Comparison of ENCODE assay signal across 10 cellular contexts in genomic region chr1:17564458-17565393, GRCh38. TPM values are rescaled to one million over a fixed set of nuclear protein-coding genes. Genes with fewer than 3 reads are reported as not detected.
DNase-seq lines count a peak whose midpoint lies in the region; ATAC-seq and TF ChIP-seq lines count a peak whose summit lies in the region.
"Had no signal": no experiment of that assay in that cellular context is flagged by ENCODE, and none has a peak within 500 bp of the region (broad histone marks: within the 10 kb centered on the region; RNA-seq: fewer than 3 reads in every experiment).

No MANE protein-coding gene starts in this region.

- no peak overlapping the region for H3K4me2 ChIP-seq in mesendoderm (ENCODE audit: low read length)
- H3K4me2 ChIP-seq: KMS-11 had no signal

- H3K4me1 ChIP-seq in mesendoderm (ENCODE audit: control insufficient read depth, low read depth, low read length): peaks cover 15% of the 10 kb centered on the region
- peaks cover 4 to 99% (median 95%) of the 10 kb centered on the region in 4 donors for H3K4me1 ChIP-seq in tibial artery

- H2BK5ac ChIP-seq in mesendoderm (ENCODE audit: low read length): no peak overlapping the region

- H3K27me3 ChIP-seq in mesendoderm (ENCODE audit: insufficient read depth, low read length, poor library complexity) (no peaks in the 10 kb centered on the region), tibial artery (no peaks in the 10 kb centered on the region)

- no peak overlapping the region for H3K4me3 Mint-ChIP-seq in HFFc6

- H3K23ac ChIP-seq in mesendoderm (ENCODE audit: low read length): no peak overlapping the region

- WGBS in mesendoderm (ENCODE audit: extremely low coverage, insufficient coverage, low lambda C conversion rate): no CpG with 5 or more reads among the region's 16 CpGs

- H2AK5ac ChIP-seq in mesendoderm (ENCODE audit: low read length): no peak overlapping the region

- TF ChIP-seq CTCF in coronary artery (IDR thresholded peaks at IDR 0.05) (no peak), tibial artery (IDR thresholded peaks at IDR 0.05) (no peak), HFFc6 (IDR thresholded peaks at IDR 0.05) (no peak)

- H3K4me3 ChIP-seq in coronary artery (no peak overlapping the region), mesendoderm (ENCODE audit: low read length) (no peak overlapping the region), tibial artery (no peak overlapping the region)

- DNase-seq in NCI-H2081 (lab: John Stamatoyannopoulos, UW) (peak; percentile 31 to 60), coronary artery (ENCODE audit: low spot score) (no peak), mesendoderm (no peak), tibial artery (peak in 1 of 2 donors; percentile 87), foreskin melanocyte (no peak), HFFc6 (no peak)
- DNase-seq: COR-L47 had no signal

- H4K5ac ChIP-seq in mesendoderm (ENCODE audit: low read length): no peak overlapping the region

- intact Hi-C loops in tibial artery (cut with DNase I; ENCODE audit: low total_unique reads): no loop called here

- H3K18ac ChIP-seq in mesendoderm (ENCODE audit: low read length): no peak overlapping the region

- peaks cover 21% of the 10 kb centered on the region for H3K79me2 ChIP-seq in mesendoderm (ENCODE audit: control insufficient read depth, insufficient read depth, low read length)

- H3K36me3 ChIP-seq in mesendoderm (ENCODE audit: control insufficient read depth, insufficient read depth, low read length): no peaks in the 10 kb centered on the region
- no peaks in the 10 kb centered on the region for H3K36me3 ChIP-seq in tibial artery

- ATAC-seq in GM18858 (IDR thresholded peaks at IDR 0.05; ENCODE audit: unreplicated experiment) (no peak), HG03108 (IDR thresholded peaks at IDR 0.05; ENCODE audit: unreplicated experiment) (no peak)

- H3K56ac ChIP-seq in mesendoderm (ENCODE audit: low read length): peak overlapping the region; percentile 20

- no peaks in the 10 kb centered on the region for H3K9me3 Mint-ChIP-seq in HFFc6

- H2BK15ac ChIP-seq in mesendoderm (replicated peaks; ENCODE audit: low read depth): no peak overlapping the region

- peaks cover 4% of the 10 kb centered on the region; the same call in 1 of the 2 replicates for H3K27me3 Mint-ChIP-seq in HFFc6 (ENCODE audit: insufficient read depth)

- H3K27ac ChIP-seq in coronary artery (peak overlapping the region; percentile 94 to 99), mesendoderm (ENCODE audit: low read depth, low read length) (no peak overlapping the region), tibial artery (peak overlapping the region; percentile 100)
- H3K27ac ChIP-seq: KMS-11 had no signal

- H2BK120ac ChIP-seq in mesendoderm (ENCODE audit: low read depth, low read length): no peak overlapping the region

- H3K27ac Mint-ChIP-seq in HFFc6: no peak overlapping the region

- no peaks in the 10 kb centered on the region for H3K9me3 ChIP-seq in tibial artery

- H3K79me1 ChIP-seq in mesendoderm (ENCODE audit: low read length): peaks cover 12% of the 10 kb centered on the region

- no peak overlapping the region for H4K8ac ChIP-seq in mesendoderm (ENCODE audit: low read depth, low read length)

- peaks cover 45% of the 10 kb centered on the region for H3K4me1 Mint-ChIP-seq in HFFc6 (ENCODE audit: low read depth)

- H3K9ac ChIP-seq in mesendoderm (ENCODE audit: low read length): no peak overlapping the region
- H3K9ac ChIP-seq: KMS-11 had no signal

- no peak overlapping the region for H3K4ac ChIP-seq in mesendoderm (ENCODE audit: low read depth, low read length)

- H3K36me3 Mint-ChIP-seq in HFFc6 (ENCODE audit: low read depth): no peaks in the 10 kb centered on the region

RNA-seq across cellular contexts. Expression of gene ARHGEF10L, which starts 25.2 kb away (rescaled TPM):
- 7.9 TPM for polyA plus RNA-seq in mesendoderm (2013, experiment 1 of 2)
- 7.7 TPM for polyA plus RNA-seq in mesendoderm (2013, experiment 2 of 2)
- total RNA-seq in HFFc6 (2021; fragmentation: NEBNext Ultra II Directional; extraction: Animal tissue kit (Norgen Biotek cat#: 25700)): 10 to 100 TPM; 11.1 to 29.0 (median 26.7) TPM

Comparison
In these comparisons a context has a peak if more than half of its experiments do, and no peak if none do; other contexts are left out.
1. DNase-seq: peak in NCI-H2081 (2 of 2); none in coronary artery (single experiment), mesendoderm (single experiment), foreskin melanocyte (single experiment) and HFFc6 (single experiment).